1 cellular context compared by ENCODE assay signal in the genomic region with DNA sequence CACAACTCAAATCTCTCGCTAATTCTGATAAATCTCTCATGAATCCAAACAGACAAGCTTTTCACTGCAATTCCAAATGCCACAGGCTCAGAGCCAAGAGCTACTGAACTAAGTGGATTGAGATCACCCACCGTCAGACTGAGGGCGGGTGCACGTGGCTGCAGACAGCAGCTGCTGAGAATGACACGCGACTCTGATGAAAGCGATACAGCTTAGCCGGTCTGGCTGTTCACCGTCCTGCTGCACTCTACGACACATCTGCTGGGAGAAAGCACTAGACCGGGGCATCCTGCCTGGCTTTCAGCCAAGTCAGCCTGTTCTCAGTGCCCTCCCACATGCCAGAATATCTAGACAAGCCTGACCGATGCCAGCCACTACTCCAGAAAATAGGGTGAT.
TF ChIP-seq lines count a peak whose summit lies in the region.

No MANE protein-coding gene starts in this region.

TF ChIP-seq in GM12878, 131 proteins besides CTCF, POLR2A, EP300 and RAD21 (continued from another document):
- TF ChIP-seq, protein P1, sequence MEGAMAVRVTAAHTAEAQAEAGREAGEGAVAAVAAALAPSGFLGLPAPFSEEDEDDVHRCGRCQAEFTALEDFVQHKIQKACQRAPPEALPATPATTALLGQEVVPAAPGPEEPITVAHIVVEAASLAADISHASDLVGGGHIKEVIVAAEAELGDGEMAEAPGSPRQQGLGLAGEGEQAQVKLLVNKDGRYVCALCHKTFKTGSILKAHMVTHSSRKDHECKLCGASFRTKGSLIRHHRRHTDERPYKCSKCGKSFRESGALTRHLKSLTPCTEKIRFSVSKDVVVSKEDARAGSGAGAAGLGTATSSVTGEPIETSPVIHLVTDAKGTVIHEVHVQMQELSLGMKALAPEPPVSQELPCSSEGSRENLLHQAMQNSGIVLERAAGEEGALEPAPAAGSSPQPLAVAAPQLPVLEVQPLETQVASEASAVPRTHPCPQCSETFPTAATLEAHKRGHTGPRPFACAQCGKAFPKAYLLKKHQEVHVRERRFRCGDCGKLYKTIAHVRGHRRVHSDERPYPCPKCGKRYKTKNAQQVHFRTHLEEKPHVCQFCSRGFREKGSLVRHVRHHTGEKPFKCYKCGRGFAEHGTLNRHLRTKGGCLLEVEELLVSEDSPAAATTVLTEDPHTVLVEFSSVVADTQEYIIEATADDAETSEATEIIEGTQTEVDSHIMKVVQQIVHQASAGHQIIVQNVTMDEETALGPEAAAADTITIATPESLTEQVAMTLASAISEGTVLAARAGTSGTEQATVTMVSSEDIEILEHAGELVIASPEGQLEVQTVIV (IDR thresholded peaks at IDR 0.05; ENCODE audit: borderline replicate concordance, partially characterized antibody), result no peak
- no peak for TF ChIP-seq ATF7 (IDR thresholded peaks at IDR 0.05; ENCODE audit: low read depth)
- TF ChIP-seq HCFC1 (IDR thresholded peaks at IDR 0.05; ENCODE audit: low read length), result no peak
- no peak for TF ChIP-seq SUZ12 (IDR thresholded peaks at IDR 0.05; ENCODE audit: unreplicated experiment)
- TF ChIP-seq NR2C2 (IDR thresholded peaks at IDR 0.05; ENCODE audit: borderline replicate concordance, control insufficient read depth, insufficient read length, low read depth), result no peak
- TF ChIP-seq, protein P2, sequence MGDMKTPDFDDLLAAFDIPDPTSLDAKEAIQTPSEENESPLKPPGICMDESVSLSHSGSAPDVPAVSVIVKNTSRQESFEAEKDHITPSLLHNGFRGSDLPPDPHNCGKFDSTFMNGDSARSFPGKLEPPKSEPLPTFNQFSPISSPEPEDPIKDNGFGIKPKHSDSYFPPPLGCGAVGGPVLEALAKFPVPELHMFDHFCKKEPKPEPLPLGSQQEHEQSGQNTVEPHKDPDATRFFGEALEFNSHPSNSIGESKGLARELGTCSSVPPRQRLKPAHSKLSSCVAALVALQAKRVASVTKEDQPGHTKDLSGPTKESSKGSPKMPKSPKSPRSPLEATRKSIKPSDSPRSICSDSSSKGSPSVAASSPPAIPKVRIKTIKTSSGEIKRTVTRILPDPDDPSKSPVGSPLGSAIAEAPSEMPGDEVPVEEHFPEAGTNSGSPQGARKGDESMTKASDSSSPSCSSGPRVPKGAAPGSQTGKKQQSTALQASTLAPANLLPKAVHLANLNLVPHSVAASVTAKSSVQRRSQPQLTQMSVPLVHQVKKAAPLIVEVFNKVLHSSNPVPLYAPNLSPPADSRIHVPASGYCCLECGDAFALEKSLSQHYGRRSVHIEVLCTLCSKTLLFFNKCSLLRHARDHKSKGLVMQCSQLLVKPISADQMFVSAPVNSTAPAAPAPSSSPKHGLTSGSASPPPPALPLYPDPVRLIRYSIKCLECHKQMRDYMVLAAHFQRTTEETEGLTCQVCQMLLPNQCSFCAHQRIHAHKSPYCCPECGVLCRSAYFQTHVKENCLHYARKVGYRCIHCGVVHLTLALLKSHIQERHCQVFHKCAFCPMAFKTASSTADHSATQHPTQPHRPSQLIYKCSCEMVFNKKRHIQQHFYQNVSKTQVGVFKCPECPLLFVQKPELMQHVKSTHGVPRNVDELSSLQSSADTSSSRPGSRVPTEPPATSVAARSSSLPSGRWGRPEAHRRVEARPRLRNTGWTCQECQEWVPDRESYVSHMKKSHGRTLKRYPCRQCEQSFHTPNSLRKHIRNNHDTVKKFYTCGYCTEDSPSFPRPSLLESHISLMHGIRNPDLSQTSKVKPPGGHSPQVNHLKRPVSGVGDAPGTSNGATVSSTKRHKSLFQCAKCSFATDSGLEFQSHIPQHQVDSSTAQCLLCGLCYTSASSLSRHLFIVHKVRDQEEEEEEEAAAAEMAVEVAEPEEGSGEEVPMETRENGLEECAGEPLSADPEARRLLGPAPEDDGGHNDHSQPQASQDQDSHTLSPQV (IDR thresholded peaks at IDR 0.05), result no peak
- TF ChIP-seq BRCA1 (IDR thresholded peaks at IDR 0.05; ENCODE audit: low read depth, low read length), result no peak
- TF ChIP-seq MEF2B (IDR thresholded peaks at IDR 0.05; ENCODE audit: partially characterized antibody, poor library complexity, severe bottlenecking), result no peak
- no peak for TF ChIP-seq RFX5 (IDR thresholded peaks at IDR 0.05; ENCODE audit: low read depth, low read length)
- TF ChIP-seq, protein P3, sequence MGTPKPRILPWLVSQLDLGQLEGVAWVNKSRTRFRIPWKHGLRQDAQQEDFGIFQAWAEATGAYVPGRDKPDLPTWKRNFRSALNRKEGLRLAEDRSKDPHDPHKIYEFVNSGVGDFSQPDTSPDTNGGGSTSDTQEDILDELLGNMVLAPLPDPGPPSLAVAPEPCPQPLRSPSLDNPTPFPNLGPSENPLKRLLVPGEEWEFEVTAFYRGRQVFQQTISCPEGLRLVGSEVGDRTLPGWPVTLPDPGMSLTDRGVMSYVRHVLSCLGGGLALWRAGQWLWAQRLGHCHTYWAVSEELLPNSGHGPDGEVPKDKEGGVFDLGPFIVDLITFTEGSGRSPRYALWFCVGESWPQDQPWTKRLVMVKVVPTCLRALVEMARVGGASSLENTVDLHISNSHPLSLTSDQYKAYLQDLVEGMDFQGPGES (IDR thresholded peaks at IDR 0.05), result no peak
- TF ChIP-seq, protein P4, sequence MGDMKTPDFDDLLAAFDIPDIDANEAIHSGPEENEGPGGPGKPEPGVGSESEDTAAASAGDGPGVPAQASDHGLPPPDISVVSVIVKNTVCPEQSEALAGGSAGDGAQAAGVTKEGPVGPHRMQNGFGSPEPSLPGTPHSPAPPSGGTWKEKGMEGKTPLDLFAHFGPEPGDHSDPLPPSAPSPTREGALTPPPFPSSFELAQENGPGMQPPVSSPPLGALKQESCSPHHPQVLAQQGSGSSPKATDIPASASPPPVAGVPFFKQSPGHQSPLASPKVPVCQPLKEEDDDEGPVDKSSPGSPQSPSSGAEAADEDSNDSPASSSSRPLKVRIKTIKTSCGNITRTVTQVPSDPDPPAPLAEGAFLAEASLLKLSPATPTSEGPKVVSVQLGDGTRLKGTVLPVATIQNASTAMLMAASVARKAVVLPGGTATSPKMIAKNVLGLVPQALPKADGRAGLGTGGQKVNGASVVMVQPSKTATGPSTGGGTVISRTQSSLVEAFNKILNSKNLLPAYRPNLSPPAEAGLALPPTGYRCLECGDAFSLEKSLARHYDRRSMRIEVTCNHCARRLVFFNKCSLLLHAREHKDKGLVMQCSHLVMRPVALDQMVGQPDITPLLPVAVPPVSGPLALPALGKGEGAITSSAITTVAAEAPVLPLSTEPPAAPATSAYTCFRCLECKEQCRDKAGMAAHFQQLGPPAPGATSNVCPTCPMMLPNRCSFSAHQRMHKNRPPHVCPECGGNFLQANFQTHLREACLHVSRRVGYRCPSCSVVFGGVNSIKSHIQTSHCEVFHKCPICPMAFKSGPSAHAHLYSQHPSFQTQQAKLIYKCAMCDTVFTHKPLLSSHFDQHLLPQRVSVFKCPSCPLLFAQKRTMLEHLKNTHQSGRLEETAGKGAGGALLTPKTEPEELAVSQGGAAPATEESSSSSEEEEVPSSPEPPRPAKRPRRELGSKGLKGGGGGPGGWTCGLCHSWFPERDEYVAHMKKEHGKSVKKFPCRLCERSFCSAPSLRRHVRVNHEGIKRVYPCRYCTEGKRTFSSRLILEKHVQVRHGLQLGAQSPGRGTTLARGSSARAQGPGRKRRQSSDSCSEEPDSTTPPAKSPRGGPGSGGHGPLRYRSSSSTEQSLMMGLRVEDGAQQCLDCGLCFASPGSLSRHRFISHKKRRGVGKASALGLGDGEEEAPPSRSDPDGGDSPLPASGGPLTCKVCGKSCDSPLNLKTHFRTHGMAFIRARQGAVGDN (IDR thresholded peaks at IDR 0.05), result no peak
- no peak for TF ChIP-seq ZNF384 (IDR thresholded peaks at IDR 0.05; ENCODE audit: borderline replicate concordance, low read depth, low read length)
- TF ChIP-seq IKZF2 (IDR thresholded peaks at IDR 0.05), result no peak
- no peak for TF ChIP-seq NFIC (IDR thresholded peaks at IDR 0.05; ENCODE audit: low read depth, low read length)
- no peak for TF ChIP-seq NFYA (IDR thresholded peaks at IDR 0.05; ENCODE audit: borderline replicate concordance, low read depth, low read length)
- no peak for TF ChIP-seq ZZZ3 (IDR thresholded peaks at IDR 0.05; ENCODE audit: control insufficient read depth, insufficient read length, low read depth)
- no peak for TF ChIP-seq MXI1 (IDR thresholded peaks at IDR 0.05; ENCODE audit: low read depth, low read length)
- TF ChIP-seq, protein P5, sequence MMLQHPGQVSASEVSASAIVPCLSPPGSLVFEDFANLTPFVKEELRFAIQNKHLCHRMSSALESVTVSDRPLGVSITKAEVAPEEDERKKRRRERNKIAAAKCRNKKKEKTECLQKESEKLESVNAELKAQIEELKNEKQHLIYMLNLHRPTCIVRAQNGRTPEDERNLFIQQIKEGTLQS (IDR thresholded peaks at IDR 0.05; ENCODE audit: borderline replicate concordance, extremely low read depth, low read depth, low read length), result no peak
- TF ChIP-seq RB1 (IDR thresholded peaks at IDR 0.05; ENCODE audit: borderline replicate concordance), result no peak
- peak; percentile 80 to 83 for TF ChIP-seq BHLHE40 (IDR thresholded peaks at IDR 0.05; ENCODE audit: borderline replicate concordance in 1 of 2, low read depth in 2 of 2, low read length in 1 of 2)
